In the genomic region with DNA sequence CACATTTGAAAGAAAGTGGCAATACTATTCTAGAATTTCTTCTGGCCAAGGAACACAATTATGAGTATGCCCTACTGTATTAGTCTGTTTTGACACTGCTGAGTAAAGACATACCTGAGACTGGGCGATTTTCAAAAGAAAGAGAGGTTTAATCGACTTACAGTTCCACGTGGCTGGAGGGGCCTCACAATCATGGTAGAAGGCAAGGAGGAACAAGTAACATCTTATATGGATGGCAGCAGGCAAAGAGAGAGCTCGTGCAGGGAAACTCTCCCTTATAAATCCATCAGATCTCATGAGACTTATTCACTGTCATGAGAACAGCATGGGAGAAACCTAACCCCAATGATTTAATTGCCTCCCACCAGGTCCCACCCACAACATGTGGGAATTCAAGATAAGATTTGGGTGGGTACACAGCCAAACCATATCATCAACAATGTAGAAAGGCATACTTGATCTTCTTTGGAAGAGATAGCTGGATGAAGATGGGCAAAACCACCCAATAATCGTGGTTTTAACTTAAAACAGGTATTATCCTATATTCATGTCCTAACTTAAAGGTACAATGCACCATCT, we compare ENCODE assay signal across 31 cellular contexts.
"Had no signal": no experiment of that assay in that cellular context is flagged by ENCODE, and none has a peak within 500 bp of the region (broad histone marks: within the 10 kb centered on the region; RNA-seq: fewer than 3 reads in every experiment).

No MANE protein-coding gene starts in this region.

- H3K4me1 ChIP-seq: left lung, lower lobe of right lung, pancreas, upper lobe of right lung, vagina had no signal

- DNase-seq: hippocampal formation; kidney; left colon; left lung; lower lobe of right lung; mesendoderm; naive B cell; nucleus accumbens; pancreas; posterior cingulate gyrus; retina; right cardiac atrium; stimulated activated CD4-positive, alpha-beta T cell treated with anti-CD3 and anti-CD28 coated beads, Interleukin-12 subunit alpha, Interleukin-12 subunit beta, amount 100 ng/mL, for 4 hours; stimulated activated CD4-positive, alpha-beta T cell treated with anti-CD3 and anti-CD28 coated beads, Interleukin-15, amount 100 ng/mL, for 24 hours; stimulated activated CD4-positive, alpha-beta T cell treated with anti-CD3 and anti-CD28 coated beads, Interleukin-4, amount 100 ng/mL, for 24 hours; stimulated activated naive CD4-positive, alpha-beta T cell; tibial artery; trophoblast cell; upper lobe of right lung had no signal

- H3K36me3 ChIP-seq: left lung, lower lobe of right lung, pancreas, prostate gland, suprapubic skin, thoracic aorta, tibial artery, upper lobe of right lung, vagina had no signal

- H3K36me3 Mint-ChIP-seq: immature natural killer cell; mesothelial cell of epicardium; naive B cell; stimulated activated effector memory CD8-positive, alpha-beta T cell treated with anti-CD3 and anti-CD28 coated beads, Interleukin-12 subunit alpha, Interleukin-12 subunit beta, amount 100 ng/mL, for 72 hours had no signal

- H3K27me3 Mint-ChIP-seq: naive B cell; stimulated activated naive CD8-positive, alpha-beta T cell treated with anti-CD3 and anti-CD28 coated beads, Interleukin-15, Interleukin-2, amounts not matched to agents 100 ng/mL and 50 ng/mL, for 24 hours had no signal

- ATAC-seq: left colon; stimulated activated effector memory CD8-positive, alpha-beta T cell treated with anti-CD3 and anti-CD28 coated beads, Interleukin-12 subunit alpha, Interleukin-12 subunit beta, amount 100 ng/mL, for 72 hours had no signal

- H3K9me3 Mint-ChIP-seq: immature natural killer cell; nephron; stimulated activated effector memory CD8-positive, alpha-beta T cell treated with anti-CD3 and anti-CD28 coated beads, Interleukin-12 subunit alpha, Interleukin-12 subunit beta, amount 100 ng/mL, for 72 hours had no signal

- H3K27me3 ChIP-seq: left lung, suprapubic skin, tibial artery, upper lobe of right lung, vagina had no signal

- H3K4me1 Mint-ChIP-seq: naive B cell, nephron, neural crest cell had no signal

- H3K9me3 ChIP-seq: left lung, lower lobe of right lung, pancreas, prostate gland, suprapubic skin, thoracic aorta, tibial artery, upper lobe of right lung, vagina had no signal

- H3K4me3 Mint-ChIP-seq: immature natural killer cell; mesothelial cell of epicardium; naive B cell; nephron; neural crest cell; stimulated activated effector memory CD8-positive, alpha-beta T cell treated with anti-CD3 and anti-CD28 coated beads, Interleukin-12 subunit alpha, Interleukin-12 subunit beta, amount 100 ng/mL, for 72 hours; stimulated activated naive CD8-positive, alpha-beta T cell treated with anti-CD3 and anti-CD28 coated beads, Interleukin-15, Interleukin-2, amounts not matched to agents 100 ng/mL and 50 ng/mL, for 24 hours had no signal

- H3K27ac Mint-ChIP-seq: immature natural killer cell; mesothelial cell of epicardium; nephron; stimulated activated effector memory CD8-positive, alpha-beta T cell treated with anti-CD3 and anti-CD28 coated beads, Interleukin-12 subunit alpha, Interleukin-12 subunit beta, amount 100 ng/mL, for 72 hours; stimulated activated naive CD8-positive, alpha-beta T cell treated with anti-CD3 and anti-CD28 coated beads, Interleukin-15, Interleukin-2, amounts not matched to agents 100 ng/mL and 50 ng/mL, for 24 hours had no signal

- FAIRE-seq: islet of Langerhans, kidney, pancreas had no signal

- H3K4me3 ChIP-seq: left lung, pancreas, prostate gland, skin epidermis, suprapubic skin, thoracic aorta, tibial artery, vagina had no signal

- H3K27ac ChIP-seq: left lung, pancreas, skin epidermis, suprapubic skin, thoracic aorta, tibial artery, vagina had no signal
